8 cellular contexts compared by ENCODE assay signal in the genomic region with DNA sequence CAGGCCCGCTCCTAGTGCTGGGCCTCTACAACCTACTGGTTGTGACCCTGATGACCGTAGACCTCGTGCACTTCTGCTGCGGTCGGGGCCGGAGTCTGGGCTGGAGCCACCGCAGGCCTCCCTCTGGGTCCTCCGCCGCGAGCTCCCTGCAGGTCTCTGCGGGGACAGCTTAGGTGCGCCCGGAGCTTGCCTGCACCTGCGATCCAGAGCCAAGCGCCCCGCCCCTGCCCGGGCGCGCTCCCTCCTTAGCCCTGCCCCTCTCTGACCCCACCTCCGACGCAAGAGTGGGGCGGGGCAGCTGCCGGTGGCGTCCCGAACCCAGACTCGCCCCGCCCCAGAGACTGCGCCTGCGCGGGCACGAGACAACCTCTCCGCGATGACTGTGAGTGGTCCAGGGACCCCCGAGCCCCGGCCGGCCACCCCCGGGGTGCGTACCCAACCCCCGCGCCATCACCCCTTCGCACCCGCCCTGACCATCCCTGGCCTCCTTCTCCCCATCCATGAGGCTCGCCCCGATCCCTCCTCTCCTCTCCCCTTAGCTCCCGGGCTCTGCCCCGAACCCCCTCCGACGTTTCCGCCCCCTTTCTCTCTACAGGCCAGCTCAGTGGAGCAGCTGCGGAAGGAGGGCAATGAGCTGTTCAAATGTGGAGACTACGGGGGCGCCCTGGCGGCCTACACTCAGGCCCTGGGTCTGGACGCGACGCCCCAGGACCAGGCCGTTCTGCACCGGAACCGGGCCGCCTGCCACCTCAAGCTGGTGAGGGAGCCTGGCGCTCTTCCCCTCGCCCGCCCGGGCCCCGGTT. TPM values are rescaled to one million over a fixed set of nuclear protein-coding genes. Genes with fewer than 3 reads are reported as not detected.
DNase-seq lines count a peak whose midpoint lies in the region; ATAC-seq and TF ChIP-seq lines count a peak whose summit lies in the region.

Gene UNC45A, plus strand, starts transcription at position 337 of the 803 bp plus-strand sequence. Its CDS starts 40 bp downstream, at position 377.

- no peaks in the 10 kb centered on the region for H3K9me2 ChIP-seq in OCI-LY1 (ENCODE audit: low read depth, low read length)

- peak within 1 kb of the TSS; percentile 80 for H3K9ac ChIP-seq in OCI-LY1 (ENCODE audit: low read length)

- peak within 1 kb of the TSS; percentile 45 for H3K27ac ChIP-seq in OCI-LY1 (ENCODE audit: low read depth, low read length, poor library complexity, severe bottlenecking)

- H3K4me2 ChIP-seq in OCI-LY1 (ENCODE audit: low read length): peak within 1 kb of the TSS; percentile 83

- DNase-seq in D341Med (ENCODE audit: low spot score) (peak; percentile 98), HuH-7 (ENCODE audit: low spot score) (peak; percentile 97), activated T-cell treated with anti-CD3 and anti-CD28 coated beads for 1 hour (ENCODE audit: low read depth) (peak; percentile 97), epidermal melanocyte (ENCODE audit: insufficient read length, low spot score) (peak; percentile 89), mucosa of descending colon (peak; percentile 97 to 98 (median 98))
- DNase-seq in stimulated activated CD8-positive, alpha-beta memory T cell treated with anti-CD3 and anti-CD28 coated beads, Interleukin-4, amount 100 ng/mL, for 24 hours (ENCODE audit: low read depth): peak; percentile 93

- TF ChIP-seq CTCF in OCI-LY1 (IDR thresholded peaks at IDR 0.05; ENCODE audit: low read length): no peak
- TF ChIP-seq CTCF in mucosa of descending colon (IDR thresholded peaks at IDR 0.05): no peak

- no peaks in the 10 kb centered on the region for H4K20me1 ChIP-seq in OCI-LY1 (ENCODE audit: insufficient read depth, low read length)

- H3K79me2 ChIP-seq in OCI-LY1 (ENCODE audit: insufficient read depth, low read length): no peaks in the 10 kb centered on the region

- no peaks in the 10 kb centered on the region for H3K9me3 ChIP-seq in OCI-LY1 (ENCODE audit: low read length)
- no peaks in the 10 kb centered on the region for H3K9me3 ChIP-seq in mucosa of descending colon

- H3K4me1 ChIP-seq in OCI-LY1 (ENCODE audit: insufficient read depth, low read length, severe bottlenecking) (peaks cover 43% of the 10 kb centered on the region), mucosa of descending colon (ENCODE audit: low read depth) (peaks cover 26% of the 10 kb centered on the region)

- peak within 1 kb of the TSS; percentile 75 for H3K4me3 ChIP-seq in OCI-LY1 (ENCODE audit: low read depth, low read length, poor library complexity, severe bottlenecking)
- peak within 1 kb of the TSS; percentile 42 for H3K4me3 ChIP-seq in mucosa of descending colon

- ATAC-seq in GM21515 (IDR thresholded peaks at IDR 0.05; ENCODE audit: unreplicated experiment) (peak; percentile 58), mucosa of descending colon (peak; percentile 82)

- H2AFZ ChIP-seq in OCI-LY1 (ENCODE audit: low read length): no peak within 1 kb of the TSS

- H3F3A ChIP-seq in OCI-LY1 (ENCODE audit: insufficient read depth, low read length): no peaks in the 10 kb centered on the region

- no peaks in the 10 kb centered on the region for H3K27me3 ChIP-seq in OCI-LY1 (ENCODE audit: insufficient read depth, low read length)

- H3K36me3 ChIP-seq in OCI-LY1 (ENCODE audit: insufficient read depth, low read length) (peaks cover 20% of the 10 kb centered on the region; the same call in 1 of the 2 replicates), mucosa of descending colon (ENCODE audit: low read depth) (peaks cover under 1% of the 10 kb centered on the region)

- intact Hi-C loops in mucosa of descending colon (cut with DNase I, micrococcal nuclease): no loop called here

RNA-seq across cellular contexts. Expression of gene UNC45A, which starts in this region (rescaled TPM):
- total RNA-seq in mucosa of descending colon: 10 to 100 TPM; 43.9 to 92.5 (median 54.8) TPM

Comparison
In these comparisons a context has a peak if more than half of its experiments do, and no peak if none do; other contexts are left out.
1. Peak in every context shown above with its lines: DNase-seq, ATAC-seq, H3K4me3 ChIP-seq and H3K27ac ChIP-seq.